Comparison of ENCODE assay signal across 14 cellular contexts in genomic region chr14:102341566-102341965, GRCh38.
"Had no signal": no experiment of that assay in that cellular context is flagged by ENCODE, and none has a peak within 500 bp of the region (broad histone marks: within the 10 kb centered on the region; RNA-seq: fewer than 3 reads in every experiment).

No MANE protein-coding gene starts in this region.

- H3K4me3 Mint-ChIP-seq: activated T-helper 1 cell treated with anti-CD3 and anti-CD28 coated beads, Interleukin-12 subunit alpha, Interleukin-12 subunit beta, Interleukin-2, Interleukin-4 antibody, amounts not matched to agents 30 ng/mL and 10 ng/mL and 1 ng/mL, durations not matched to agents 14 hours and 24 hours and 36 hours; naive thymus-derived CD4-positive, alpha-beta T cell had no signal

- ATAC-seq: gastrocnemius medialis; naive thymus-derived CD4-positive, alpha-beta T cell had no signal

- H3K9me3 Mint-ChIP-seq: activated T-helper 1 cell treated with anti-CD3 and anti-CD28 coated beads, Interleukin-12 subunit alpha, Interleukin-12 subunit beta, Interleukin-2, Interleukin-4 antibody, amounts not matched to agents 30 ng/mL and 10 ng/mL and 1 ng/mL, durations not matched to agents 14 hours and 24 hours and 36 hours; naive thymus-derived CD4-positive, alpha-beta T cell had no signal

- H3K27ac Mint-ChIP-seq: activated T-helper 1 cell treated with anti-CD3 and anti-CD28 coated beads, Interleukin-12 subunit alpha, Interleukin-12 subunit beta, Interleukin-2, Interleukin-4 antibody, amounts not matched to agents 30 ng/mL and 10 ng/mL and 1 ng/mL, durations not matched to agents 14 hours and 24 hours and 36 hours had no signal

- H3K27ac ChIP-seq: gastrocnemius medialis, heart right ventricle, suprapubic skin, upper lobe of left lung had no signal

- H3K4me3 ChIP-seq: gastrocnemius medialis, heart right ventricle, suprapubic skin, upper lobe of left lung had no signal

- H3K27me3 ChIP-seq: gastrocnemius medialis, heart right ventricle, neutrophil, suprapubic skin, upper lobe of left lung had no signal

- H3K4me1 ChIP-seq: gastrocnemius medialis, heart right ventricle, suprapubic skin, upper lobe of left lung had no signal

- H3K27me3 Mint-ChIP-seq: naive thymus-derived CD4-positive, alpha-beta T cell had no signal

- H3K9me3 ChIP-seq: gastrocnemius medialis, heart right ventricle, neutrophil, suprapubic skin, upper lobe of left lung had no signal

- DNase-seq: activated CD4-positive, CD25-positive, alpha-beta regulatory T cell treated with anti-CD3 and anti-CD28 coated beads, Interleukin-2, amount 50 U/mL, for 72 hours; activated naive CD4-positive, alpha-beta T cell treated with Interleukin-2 at 50 U/mL for 16 hours; erythroblast; gastrocnemius medialis; heart right ventricle; naive thymus-derived CD4-positive, alpha-beta T cell; stimulated activated CD4-positive, alpha-beta T cell treated with anti-CD3 and anti-CD28 coated beads, Interleukin-2, amount 100 ng/mL, for 48 hours; stimulated activated naive CD4-positive, alpha-beta T cell; SW 1271; T-helper 9 cell; upper lobe of left lung had no signal

- H3K4me1 Mint-ChIP-seq: naive thymus-derived CD4-positive, alpha-beta T cell had no signal
